1 cellular context compared by ENCODE assay signal in the genomic region with DNA sequence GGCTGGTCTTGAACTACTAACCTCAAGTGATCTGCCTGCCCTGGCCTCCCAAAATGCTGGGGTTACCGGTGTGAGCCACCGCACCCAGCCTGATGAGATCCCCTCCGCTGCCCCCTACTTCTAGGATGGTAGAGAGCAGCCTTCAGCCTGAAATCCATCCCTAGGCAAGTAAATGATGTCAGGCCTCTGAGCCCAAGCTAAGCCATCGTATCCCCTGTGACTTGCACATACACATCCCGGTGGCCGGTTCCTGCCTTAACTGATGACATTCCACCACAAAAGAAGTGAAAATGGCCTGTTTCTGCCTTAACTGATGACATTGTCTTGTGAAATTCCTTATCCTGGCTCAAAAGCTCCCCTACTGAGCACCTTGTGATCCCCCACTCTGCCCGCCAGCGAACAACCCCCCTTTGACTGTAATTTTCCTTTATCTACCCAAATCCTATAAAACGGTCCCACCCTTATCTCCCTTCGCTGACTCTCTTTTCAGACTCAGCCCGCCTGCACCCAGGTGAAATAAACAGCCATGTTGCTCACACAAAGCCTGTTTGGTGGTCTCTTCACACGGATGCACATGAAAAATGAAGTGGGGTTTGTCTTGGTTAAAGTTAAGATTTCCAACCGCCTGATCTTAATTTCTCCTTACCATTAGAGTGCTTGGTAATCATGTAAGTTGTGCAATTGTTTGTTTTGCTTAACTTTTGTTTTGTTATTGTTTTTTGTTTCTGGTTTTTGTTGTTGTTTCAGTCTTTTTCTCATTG.
TF ChIP-seq lines count a peak whose summit lies in the region.

No MANE protein-coding gene starts in this region.

TF ChIP-seq in WTC11, 78 proteins besides CTCF, POLR2A, EP300 and RAD21:
- TF ChIP-seq, protein P1, sequence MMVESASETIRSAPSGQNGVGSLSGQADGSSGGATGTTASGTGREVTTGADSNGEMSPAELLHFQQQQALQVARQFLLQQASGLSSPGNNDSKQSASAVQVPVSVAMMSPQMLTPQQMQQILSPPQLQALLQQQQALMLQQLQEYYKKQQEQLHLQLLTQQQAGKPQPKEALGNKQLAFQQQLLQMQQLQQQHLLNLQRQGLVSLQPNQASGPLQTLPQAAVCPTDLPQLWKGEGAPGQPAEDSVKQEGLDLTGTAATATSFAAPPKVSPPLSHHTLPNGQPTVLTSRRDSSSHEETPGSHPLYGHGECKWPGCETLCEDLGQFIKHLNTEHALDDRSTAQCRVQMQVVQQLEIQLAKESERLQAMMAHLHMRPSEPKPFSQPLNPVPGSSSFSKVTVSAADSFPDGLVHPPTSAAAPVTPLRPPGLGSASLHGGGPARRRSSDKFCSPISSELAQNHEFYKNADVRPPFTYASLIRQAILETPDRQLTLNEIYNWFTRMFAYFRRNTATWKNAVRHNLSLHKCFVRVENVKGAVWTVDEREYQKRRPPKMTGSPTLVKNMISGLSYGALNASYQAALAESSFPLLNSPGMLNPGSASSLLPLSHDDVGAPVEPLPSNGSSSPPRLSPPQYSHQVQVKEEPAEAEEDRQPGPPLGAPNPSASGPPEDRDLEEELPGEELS (CRISPR knock-in tag; IDR thresholded peaks at IDR 0.05) = peak; percentile 82; the same call in 1 of the 2 replicates
- 0 out of 2 replicates have a peak, but pooled peaks have one; percentile 55 for TF ChIP-seq ETV6 (CRISPR knock-in tag; IDR thresholded peaks at IDR 0.05)
- TF ChIP-seq NFE2L1 (CRISPR knock-in tag; IDR thresholded peaks at IDR 0.05) = peak; percentile 17; the same call in 1 of the 2 replicates
- TF ChIP-seq ZNF416 (CRISPR knock-in tag; IDR thresholded peaks at IDR 0.05) = peak; percentile 93
- TF ChIP-seq GTF2I (CRISPR knock-in tag; conservative IDR thresholded peaks at IDR 0.05) = peak; percentile 73; the same call in 1 of the 2 replicates
- peak; percentile 57 for TF ChIP-seq FOXK1 (CRISPR knock-in tag; IDR thresholded peaks at IDR 0.05)
- TF ChIP-seq, protein P2, sequence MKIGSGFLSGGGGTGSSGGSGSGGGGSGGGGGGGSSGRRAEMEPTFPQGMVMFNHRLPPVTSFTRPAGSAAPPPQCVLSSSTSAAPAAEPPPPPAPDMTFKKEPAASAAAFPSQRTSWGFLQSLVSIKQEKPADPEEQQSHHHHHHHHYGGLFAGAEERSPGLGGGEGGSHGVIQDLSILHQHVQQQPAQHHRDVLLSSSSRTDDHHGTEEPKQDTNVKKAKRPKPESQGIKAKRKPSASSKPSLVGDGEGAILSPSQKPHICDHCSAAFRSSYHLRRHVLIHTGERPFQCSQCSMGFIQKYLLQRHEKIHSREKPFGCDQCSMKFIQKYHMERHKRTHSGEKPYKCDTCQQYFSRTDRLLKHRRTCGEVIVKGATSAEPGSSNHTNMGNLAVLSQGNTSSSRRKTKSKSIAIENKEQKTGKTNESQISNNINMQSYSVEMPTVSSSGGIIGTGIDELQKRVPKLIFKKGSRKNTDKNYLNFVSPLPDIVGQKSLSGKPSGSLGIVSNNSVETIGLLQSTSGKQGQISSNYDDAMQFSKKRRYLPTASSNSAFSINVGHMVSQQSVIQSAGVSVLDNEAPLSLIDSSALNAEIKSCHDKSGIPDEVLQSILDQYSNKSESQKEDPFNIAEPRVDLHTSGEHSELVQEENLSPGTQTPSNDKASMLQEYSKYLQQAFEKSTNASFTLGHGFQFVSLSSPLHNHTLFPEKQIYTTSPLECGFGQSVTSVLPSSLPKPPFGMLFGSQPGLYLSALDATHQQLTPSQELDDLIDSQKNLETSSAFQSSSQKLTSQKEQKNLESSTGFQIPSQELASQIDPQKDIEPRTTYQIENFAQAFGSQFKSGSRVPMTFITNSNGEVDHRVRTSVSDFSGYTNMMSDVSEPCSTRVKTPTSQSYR (CRISPR knock-in tag; IDR thresholded peaks at IDR 0.05) = peak; percentile 61; the same call in 1 of the 2 replicates
- TF ChIP-seq TEAD1 (CRISPR knock-in tag; IDR thresholded peaks at IDR 0.05) = peak; percentile 98
- TF ChIP-seq, protein P3, sequence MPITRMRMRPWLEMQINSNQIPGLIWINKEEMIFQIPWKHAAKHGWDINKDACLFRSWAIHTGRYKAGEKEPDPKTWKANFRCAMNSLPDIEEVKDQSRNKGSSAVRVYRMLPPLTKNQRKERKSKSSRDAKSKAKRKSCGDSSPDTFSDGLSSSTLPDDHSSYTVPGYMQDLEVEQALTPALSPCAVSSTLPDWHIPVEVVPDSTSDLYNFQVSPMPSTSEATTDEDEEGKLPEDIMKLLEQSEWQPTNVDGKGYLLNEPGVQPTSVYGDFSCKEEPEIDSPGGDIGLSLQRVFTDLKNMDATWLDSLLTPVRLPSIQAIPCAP (CRISPR knock-in tag; IDR thresholded peaks at IDR 0.05) = 0 out of 2 replicates have a peak, but pooled peaks have one; percentile 73
